In the genomic region with DNA sequence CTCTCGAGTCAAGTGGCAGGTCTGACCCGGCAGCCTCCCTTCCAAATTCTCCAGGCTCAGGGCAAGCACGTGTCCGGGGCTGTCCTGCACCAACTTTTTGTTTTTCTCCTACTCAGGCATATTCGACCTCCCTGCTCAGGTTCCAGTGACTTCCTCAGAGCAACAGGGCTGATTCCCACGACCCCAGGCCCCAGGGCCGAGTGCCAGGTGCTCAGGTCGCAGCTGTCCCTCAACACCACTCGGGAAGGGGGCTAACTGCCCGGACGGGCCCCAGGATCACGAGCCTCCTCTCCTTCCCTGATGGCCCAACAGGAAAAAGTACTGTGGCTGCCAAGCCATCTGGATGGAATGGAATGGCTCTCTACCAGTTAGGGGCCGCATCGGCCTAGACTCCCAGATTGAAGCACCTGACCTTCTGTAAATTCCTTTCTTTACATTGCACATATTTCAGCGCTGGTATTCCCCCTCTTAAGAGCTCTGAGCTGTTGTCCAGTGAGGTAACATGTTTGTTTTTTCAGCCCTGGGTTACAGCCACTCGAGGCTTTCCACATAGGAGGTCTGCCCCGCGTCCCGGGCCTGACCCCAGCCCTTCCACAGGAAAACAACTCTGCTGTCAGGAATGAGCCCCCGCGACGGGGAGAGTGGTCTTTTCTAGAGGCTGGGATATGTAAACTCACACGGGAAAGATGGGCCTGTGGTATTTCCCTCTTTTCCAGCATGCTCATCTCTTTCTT, we compare ENCODE assay signal across 10 cellular contexts. TPM values are rescaled to one million over a fixed set of nuclear protein-coding genes. Genes with fewer than 3 reads are reported as not detected.
DNase-seq lines count a peak whose midpoint lies in the region; ATAC-seq and TF ChIP-seq lines count a peak whose summit lies in the region.
"Had no signal": no experiment of that assay in that cellular context is flagged by ENCODE, and none has a peak within 500 bp of the region (broad histone marks: within the 10 kb centered on the region; RNA-seq: fewer than 3 reads in every experiment).

No MANE protein-coding gene starts in this region.

- H3K27me3 ChIP-seq in lung (ENCODE audit: control insufficient read depth, insufficient read depth) (no peaks in the 10 kb centered on the region), thyroid gland (no peaks in the 10 kb centered on the region), dorsolateral prefrontal cortex (peaks cover 0 to 22% (median 0%) of the 10 kb centered on the region in 45 donors), spleen (replicated peaks in 1 of 7) (peaks cover 0 to 24% (median 4%) of the 10 kb centered on the region in 7 donors)

- H3K27ac ChIP-seq in lung (ENCODE audit: low read depth in 1 of 2, low read length in 1 of 2) (peak overlapping the region in 1 of 2 donors; percentile 77), thyroid gland (peak overlapping the region; percentile 12 to 62 (median 28)), dorsolateral prefrontal cortex (peak overlapping the region in 5 of 59 donors; percentile 1 to 48 (median 28)), spleen (no peak overlapping the region)

- peak; percentile 37 for ATAC-seq in lung (ENCODE audit: insufficient read depth, low FRiP score)
- ATAC-seq in stimulated activated naive B cell treated with anti-CD40 and anti-IgM and Interleukin-4, amounts not matched to agents 10 μg/mL and 1 μg/mL and 100 μg/mL, for 72 hours (replicated peaks) = no peak

- H3K4me1 Mint-ChIP-seq in activated CD4-positive, alpha-beta memory T cell treated with anti-CD3 and anti-CD28 coated beads for 36 hours (ENCODE audit: low read depth) = no peaks in the 10 kb centered on the region
- H3K4me1 Mint-ChIP-seq in stimulated activated naive B cell treated with anti-CD40 and anti-IgM and Interleukin-4, amounts not matched to agents 10 μg/mL and 1 μg/mL and 100 μg/mL, for 72 hours = no peaks in the 10 kb centered on the region

- no peak overlapping the region for H3K4me3 Mint-ChIP-seq in activated CD4-positive, alpha-beta memory T cell treated with anti-CD3 and anti-CD28 coated beads for 36 hours
- no peak overlapping the region for H3K4me3 Mint-ChIP-seq in stimulated activated naive B cell treated with anti-CD40 and anti-IgM and Interleukin-4, amounts not matched to agents 10 μg/mL and 1 μg/mL and 100 μg/mL, for 72 hours
- H3K4me3 Mint-ChIP-seq: dendritic cell treated with granulocyte-macrophage colony-stimulating factor and Interleukin-4, amounts not matched to agents 40 ng/mL and 50 ng/mL, for 4 days had no signal

- intact Hi-C loops in thyroid gland (cut with DNase I) (no loop called here), dorsolateral prefrontal cortex (cut with DNase I) (no loop called here), spleen (cut with DNase I; ENCODE audit: low total_unique reads) (no loop called here)
- intact Hi-C loops in activated CD4-positive, alpha-beta memory T cell treated with anti-CD3 and anti-CD28 coated beads for 36 hours (cut with micrococcal nuclease) = no loop called here

- H3K36me3 Mint-ChIP-seq in activated CD4-positive, alpha-beta memory T cell treated with anti-CD3 and anti-CD28 coated beads for 36 hours = no peaks in the 10 kb centered on the region
- no peaks in the 10 kb centered on the region for H3K36me3 Mint-ChIP-seq in stimulated activated naive B cell treated with anti-CD40 and anti-IgM and Interleukin-4, amounts not matched to agents 10 μg/mL and 1 μg/mL and 100 μg/mL, for 72 hours

- H3K9me3 ChIP-seq in lung (ENCODE audit: control insufficient read depth in 2 of 2, insufficient read depth in 1 of 2, low read length in 1 of 2) (peaks cover 0 to 2% of the 10 kb centered on the region in 2 donors), thyroid gland (no peaks in the 10 kb centered on the region), spleen (no peaks in the 10 kb centered on the region)

- POLR2A ChIA-PET in activated CD4-positive, alpha-beta memory T cell treated with anti-CD3 and anti-CD28 coated beads for 36 hours (lab: Charles Lee) = no interaction called here

- H3K27ac Mint-ChIP-seq in activated CD4-positive, alpha-beta memory T cell treated with anti-CD3 and anti-CD28 coated beads for 36 hours = no peak overlapping the region
- no peak overlapping the region for H3K27ac Mint-ChIP-seq in stimulated activated naive B cell treated with anti-CD40 and anti-IgM and Interleukin-4, amounts not matched to agents 10 μg/mL and 1 μg/mL and 100 μg/mL, for 72 hours
- H3K27ac Mint-ChIP-seq: dendritic cell treated with granulocyte-macrophage colony-stimulating factor and Interleukin-4, amounts not matched to agents 40 ng/mL and 50 ng/mL, for 4 days had no signal

- H3K9me3 Mint-ChIP-seq in activated CD4-positive, alpha-beta memory T cell treated with anti-CD3 and anti-CD28 coated beads for 36 hours = no peaks in the 10 kb centered on the region
- no peaks in the 10 kb centered on the region for H3K9me3 Mint-ChIP-seq in stimulated activated naive B cell treated with anti-CD40 and anti-IgM and Interleukin-4, amounts not matched to agents 10 μg/mL and 1 μg/mL and 100 μg/mL, for 72 hours
- H3K9me3 Mint-ChIP-seq: dendritic cell treated with granulocyte-macrophage colony-stimulating factor and Interleukin-4, amounts not matched to agents 40 ng/mL and 50 ng/mL, for 4 days had no signal

- WGBS in lung, 2 donors = 51 to 67% methylated on average over 23 of the region's 23 CpGs
- 24 to 28% methylated on average over 22 to 23 of the region's 23 CpGs for WGBS in thyroid gland, 2 donors
- WGBS in spleen, 5 donors = 61 to 76% (median 68%) methylated on average over 18 to 23 of the region's 23 CpGs

- peak; percentile 71 for DNase-seq in HuH-7.5 (ENCODE audit: low spot score)
- DNase-seq in dermis blood vessel endothelial cell = peak; percentile 97
- DNase-seq in lung (ENCODE audit: low spot score) = peak; percentile 62
- peak; percentile 44 to 61 for DNase-seq in thyroid gland
- no peak for DNase-seq in dorsolateral prefrontal cortex
- DNase-seq in activated CD4-positive, alpha-beta memory T cell treated with anti-CD3 and anti-CD28 coated beads for 36 hours = no peak
- no peak for DNase-seq in spleen
- DNase-seq in stimulated activated naive B cell treated with anti-CD40 and anti-IgM and Interleukin-4, amounts not matched to agents 10 μg/mL and 1 μg/mL and 100 μg/mL, for 72 hours = no peak
- DNase-seq: NCI-H345 had no signal

- H3K36me3 ChIP-seq in lung (ENCODE audit: control insufficient read depth in 2 of 2, insufficient read depth in 2 of 2, low read length in 2 of 2) (peaks cover 0 to 2% of the 10 kb centered on the region in 2 donors), thyroid gland (no peaks in the 10 kb centered on the region), spleen (no peaks in the 10 kb centered on the region)

- CTCF ChIA-PET in activated CD4-positive, alpha-beta memory T cell treated with anti-CD3 and anti-CD28 coated beads for 36 hours (lab: Charles Lee) = no interaction called here

- H3K27me3 Mint-ChIP-seq in activated CD4-positive, alpha-beta memory T cell treated with anti-CD3 and anti-CD28 coated beads for 36 hours = peaks cover 22% of the 10 kb centered on the region
- H3K27me3 Mint-ChIP-seq in stimulated activated naive B cell treated with anti-CD40 and anti-IgM and Interleukin-4, amounts not matched to agents 10 μg/mL and 1 μg/mL and 100 μg/mL, for 72 hours = peaks cover 40 to 45% of the 10 kb centered on the region in 2 donors

- no peak for TF ChIP-seq POLR2A in thyroid gland (IDR thresholded peaks at IDR 0.05)
- no peak for TF ChIP-seq POLR2A in spleen (IDR thresholded peaks at IDR 0.05)

- H3K4me1 ChIP-seq in lung (ENCODE audit: control insufficient read depth in 2 of 2, insufficient read depth in 2 of 2, low read length in 2 of 2) = peaks cover 3 to 6% of the 10 kb centered on the region in 2 donors
- peaks cover 0 to 25% of the 10 kb centered on the region in 2 donors for H3K4me1 ChIP-seq in thyroid gland
- H3K4me1 ChIP-seq in spleen = peaks cover 0 to 9% (median 2%) of the 10 kb centered on the region in 6 donors

- TF ChIP-seq CTCF in lung (IDR thresholded peaks at IDR 0.05; ENCODE audit: control extremely low read depth, extremely low read depth) (no peak), thyroid gland (IDR thresholded peaks at IDR 0.05) (no peak), dorsolateral prefrontal cortex (IDR thresholded peaks at IDR 0.05 in 54 of 56, conservative IDR thresholded peaks at IDR 0.05 in 2 of 56; ENCODE audit: low read depth in 1 of 56, partially characterized antibody in 56 of 56) (no peak), spleen (IDR thresholded peaks at IDR 0.05 in 8 of 11, conservative IDR thresholded peaks at IDR 0.05 in 3 of 11) (no peak)

- H3K4me3 ChIP-seq in lung = no peak overlapping the region
- H3K4me3 ChIP-seq in thyroid gland (replicated peaks in 1 of 3) = no peak overlapping the region
- H3K4me3 ChIP-seq in dorsolateral prefrontal cortex = no peak overlapping the region
- no peak overlapping the region for H3K4me3 ChIP-seq in spleen

RNA-seq across cellular contexts. Expression of a gene that starts 25.0 kb away (rescaled TPM):
- total RNA-seq in dermis blood vessel endothelial cell (123 and 138 TPM in 2 replicates), lung (10 to 100 TPM; 49.3 to 57.7 TPM), thyroid gland (10 to 100 TPM; 14.5 to 18.3 (median 17.2) TPM), dorsolateral prefrontal cortex (10 to 100 TPM in 109 of 120 experiments, 1 to 10 TPM in 11; 6.9 to 38.1 (median 15.4) TPM), spleen (10 to 100 TPM in 5 of 7 donors, 1 to 10 TPM in 2; 7.2 to 21.4 (median 14.1) TPM)
- polyA plus RNA-seq in lung (10 to 100 TPM; 17.6 to 30.5 TPM), spleen (1 to 10 TPM; 3.9 to 6.6 (median 5.8) TPM)
- under 1 TPM; 0.31 to 0.33 TPM for total RNA-seq in activated CD4-positive, alpha-beta memory T cell treated with anti-CD3 and anti-CD28 coated beads for 36 hours

RNA-seq across cellular contexts. Expression of a gene that starts 42.3 kb away (rescaled TPM):
- total RNA-seq in dermis blood vessel endothelial cell (22.3 and 22.4 TPM in 2 replicates), lung (10 to 100 TPM; 11.3 to 12.2 TPM), thyroid gland (10 to 100 TPM; 14.7 to 17.1 (median 14.9) TPM), dorsolateral prefrontal cortex (10 to 100 TPM in 104 of 120 experiments, 1 to 10 TPM in 16; 7.3 to 15.5 (median 11.6) TPM), spleen (10 to 100 TPM in 6 of 7 donors, 1 to 10 TPM in 1; 9.7 to 14.3 (median 11.2) TPM)
- polyA plus RNA-seq in lung (1 to 10 TPM; 7.2 to 8.4 TPM), spleen (1 to 10 TPM; 5.1 to 8.8 (median 7.0) TPM)
- total RNA-seq in activated CD4-positive, alpha-beta memory T cell treated with anti-CD3 and anti-CD28 coated beads for 36 hours = 1 to 10 TPM; 8.0 to 9.6 TPM

Comparison
In these comparisons a context has a peak if more than half of its experiments do, and no peak if none do; other contexts are left out.
1. DNase-seq: peak in HuH-7.5 (single experiment), dermis blood vessel endothelial cell (single experiment), lung (single experiment) and thyroid gland (2 of 2); none in dorsolateral prefrontal cortex (0 of 10), activated CD4-positive, alpha-beta memory T cell treated with anti-CD3 and anti-CD28 coated beads for 36 hours (single experiment), spleen (single experiment) and stimulated activated naive B cell treated with anti-CD40 and anti-IgM and Interleukin-4, amounts not matched to agents 10 μg/mL and 1 μg/mL and 100 μg/mL, for 72 hours (single experiment).
2. H3K27ac ChIP-seq: peak in thyroid gland (3 of 3); none in spleen (0 of 8).
3. RNA of a gene that starts 25.0 kb away (total RNA-seq): 123 to 138 TPM in dermis blood vessel endothelial cell, 49.3 to 57.7 TPM in lung, 14.5 to 18.3 TPM in thyroid gland, 6.9 to 38.1 TPM in dorsolateral prefrontal cortex and 7.2 to 21.4 TPM in spleen; 0.31 to 0.33 TPM in activated CD4-positive, alpha-beta memory T cell treated with anti-CD3 and anti-CD28 coated beads for 36 hours; every median in the first group is over 4 times any median in the second.